Comparison of ENCODE assay signal across 9 cellular contexts in the genomic region with DNA sequence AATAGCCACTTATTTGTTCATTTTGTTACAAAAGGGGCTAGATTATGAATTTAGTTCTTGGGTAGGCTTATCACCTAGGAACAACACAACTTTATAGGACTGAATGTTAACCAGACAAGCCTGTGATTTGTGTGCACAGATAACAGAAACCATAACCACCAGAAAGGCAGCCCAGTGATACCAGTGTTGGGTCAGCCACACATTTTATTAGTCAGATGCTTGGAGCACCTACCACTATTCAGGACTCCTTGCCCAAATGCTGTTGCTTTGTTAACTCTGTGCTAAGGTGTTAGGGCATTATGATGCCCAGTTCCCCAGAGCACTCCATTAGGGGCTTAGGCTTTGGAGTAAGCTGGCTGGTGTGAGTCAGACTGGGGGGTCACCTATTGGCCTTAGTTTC. TPM values are rescaled to one million over a fixed set of nuclear protein-coding genes. Genes with fewer than 3 reads are reported as not detected.
DNase-seq lines count a peak whose midpoint lies in the region; ATAC-seq and TF ChIP-seq lines count a peak whose summit lies in the region.
"Had no signal": no experiment of that assay in that cellular context is flagged by ENCODE, and none has a peak within 500 bp of the region (broad histone marks: within the 10 kb centered on the region; RNA-seq: fewer than 3 reads in every experiment).

No MANE protein-coding gene starts in this region.

- intact Hi-C loops in CD4-positive, alpha-beta T cell (cut with DNase I, micrococcal nuclease): no loop called here
- intact Hi-C loops in breast epithelium (cut with DNase I; ENCODE audit: low total_unique reads): no loop called here

- peaks cover 84% of the 10 kb centered on the region for H3K4me1 Mint-ChIP-seq in CD4-positive, alpha-beta T cell (ENCODE audit: low read depth)
- peaks cover 52 to 64% of the 10 kb centered on the region in 2 donors for H3K4me1 Mint-ChIP-seq in effector memory CD8-positive, alpha-beta T cell (ENCODE audit: low read depth in 2 of 2)

- CTCF ChIA-PET in CD4-positive, alpha-beta T cell (lab: Charles Lee): interaction anchor here (1.5 kb wide), 1 partner anchor 9 kb away, joined by 3 read pairs; no protein-coding TSS in a partner anchor

- H3K4me3 Mint-ChIP-seq in CD4-positive, alpha-beta T cell: peak overlapping the region; percentile 49
- H3K4me3 Mint-ChIP-seq in effector memory CD8-positive, alpha-beta T cell: peak overlapping the region; percentile 25 to 57

- H3K27me3 ChIP-seq in CD4-positive, alpha-beta T cell (ENCODE audit: control insufficient read depth, insufficient read depth, low read length): no peaks in the 10 kb centered on the region
- no peaks in the 10 kb centered on the region for H3K27me3 ChIP-seq in breast epithelium

- DNase-seq in CD4-positive, alpha-beta T cell: no peak
- no peak for DNase-seq in effector memory CD8-positive, alpha-beta T cell
- DNase-seq in NCI-H524 (lab: John Stamatoyannopoulos, UW) (no peak), breast epithelium (ENCODE audit: low spot score in 2 of 2) (no peak), NCI-H2029 treated with DMSO at 0.1 percent for 48 hours (lab: John Stamatoyannopoulos, UW) (no peak)
- no peak for DNase-seq in stimulated activated naive CD4-positive, alpha-beta T cell (lab: John Stamatoyannopoulos, UW)
- DNase-seq: NCI-H1930 had no signal

- H3K9me3 Mint-ChIP-seq in CD4-positive, alpha-beta T cell: no peaks in the 10 kb centered on the region
- no peaks in the 10 kb centered on the region for H3K9me3 Mint-ChIP-seq in effector memory CD8-positive, alpha-beta T cell

- ATAC-seq in CD4-positive, alpha-beta T cell (ENCODE audit: poor library complexity): no peak
- ATAC-seq in GM19395 (IDR thresholded peaks at IDR 0.05; ENCODE audit: unreplicated experiment): peak; percentile 71
- peak; percentile 62 for ATAC-seq in HG03342 (IDR thresholded peaks at IDR 0.05; ENCODE audit: unreplicated experiment)
- ATAC-seq in effector memory CD8-positive, alpha-beta T cell (replicated peaks): peak; percentile 30

- no peaks in the 10 kb centered on the region for H3K9me3 ChIP-seq in CD4-positive, alpha-beta T cell (ENCODE audit: control insufficient read depth, low read length)
- no peaks in the 10 kb centered on the region for H3K9me3 ChIP-seq in breast epithelium

- no peaks in the 10 kb centered on the region for H3K36me3 Mint-ChIP-seq in CD4-positive, alpha-beta T cell (ENCODE audit: low read depth)
- peaks cover 7% of the 10 kb centered on the region for H3K36me3 Mint-ChIP-seq in effector memory CD8-positive, alpha-beta T cell (ENCODE audit: insufficient read depth)

- no peaks in the 10 kb centered on the region for H3K27me3 Mint-ChIP-seq in CD4-positive, alpha-beta T cell
- H3K27me3 Mint-ChIP-seq in effector memory CD8-positive, alpha-beta T cell: no peaks in the 10 kb centered on the region

- POLR2A ChIA-PET in CD4-positive, alpha-beta T cell (lab: Charles Lee): no interaction called here

- H3K4me3 ChIP-seq in breast epithelium: no peak overlapping the region

- TF ChIP-seq CTCF in CD4-positive, alpha-beta T cell (IDR thresholded peaks at IDR 0.05): no peak
- no peak for TF ChIP-seq CTCF in breast epithelium (IDR thresholded peaks at IDR 0.05)

- H3K36me3 ChIP-seq in breast epithelium: no peaks in the 10 kb centered on the region

- no peak overlapping the region for H3K27ac ChIP-seq in CD4-positive, alpha-beta T cell (ENCODE audit: low read depth, low read length)
- peak overlapping the region in 1 of 2 donors; percentile 40 for H3K27ac ChIP-seq in breast epithelium

- H3K27ac Mint-ChIP-seq in CD4-positive, alpha-beta T cell: peak overlapping the region; percentile 73
- H3K27ac Mint-ChIP-seq in effector memory CD8-positive, alpha-beta T cell: peak overlapping the region in 1 of 2 donors; percentile 65

- TF ChIP-seq POLR2A in breast epithelium (IDR thresholded peaks at IDR 0.05): no peak

- H3K4me1 ChIP-seq in breast epithelium: no peaks in the 10 kb centered on the region

RNA-seq across cellular contexts. Expression of a gene that starts 22.5 kb away (rescaled TPM):
- total RNA-seq in CD4-positive, alpha-beta T cell: 10 to 100 TPM; 35.1 to 36.3 TPM
- total RNA-seq in breast epithelium: 10 to 100 TPM in 2 of 3 donors, 1 to 10 TPM in 1; 7.8 to 21.9 (median 17.0) TPM
